ENCODE assay signal across 9 cellular contexts in the genomic region with DNA sequence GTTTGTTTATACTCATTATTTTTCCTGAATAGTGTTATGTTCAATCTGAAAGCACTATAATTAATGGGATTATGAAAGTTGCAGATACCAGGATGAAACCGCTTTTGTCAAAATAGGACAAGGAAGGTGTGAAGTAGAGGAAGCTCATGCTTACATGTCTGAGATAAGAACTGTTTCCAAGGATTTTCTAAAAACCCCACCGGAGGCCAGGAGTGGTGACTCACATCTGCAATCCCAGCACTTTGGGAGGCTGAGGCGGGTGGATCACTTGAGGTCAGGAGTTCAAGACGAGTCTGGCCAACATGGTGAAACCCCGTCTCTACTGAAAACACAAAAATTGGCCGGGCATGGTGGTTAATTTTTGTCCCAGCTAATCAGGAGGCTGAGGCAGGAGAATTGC. TPM values are rescaled to one million over a fixed set of nuclear protein-coding genes. Genes with fewer than 3 reads are reported as not detected.
DNase-seq lines count a peak whose midpoint lies in the region; FAIRE-seq and TF ChIP-seq lines count a peak whose summit lies in the region.
"Not testable (repeated sequence)": the region's sequence is repeated elsewhere in the genome, so short reads cannot be mapped to it uniquely, and the experiment has no call there.
"Had no signal": no experiment of that assay in that cellular context is flagged by ENCODE, and none has a peak within 500 bp of the region (broad histone marks: within the 10 kb centered on the region; RNA-seq: fewer than 3 reads in every experiment).

No MANE protein-coding gene starts in this region.

- H3K27ac ChIP-seq in GM23248, result not testable (repeated sequence)
- H3K27ac ChIP-seq in keratinocyte (ENCODE audit: control insufficient read depth, insufficient read depth, low read length), result peak overlapping the region; percentile 85

- dilution Hi-C loops in keratinocyte (cut with MboI; ENCODE audit: extremely low pct_ligation_motif_present, low sequenced_read_pairs), result not testable (repeated sequence)

- H3K27me3 ChIP-seq in GM23248 (replicated peaks; ENCODE audit: insufficient read depth); keratinocyte (ENCODE audit: control insufficient read depth, extremely low read depth, insufficient read depth, low read length): not testable (repeated sequence)

- in situ Hi-C loops in GM23248 (cut with MboI), result not testable (repeated sequence)

- H3K9me1 ChIP-seq in keratinocyte (ENCODE audit: control insufficient read depth, extremely low read depth, insufficient read depth, low read length), result not testable (repeated sequence)

- peaks cover 11% of the 10 kb centered on the region; the same call in 1 of the 2 replicates for H3K4me1 ChIP-seq in GM23248 (ENCODE audit: insufficient read depth)
- H3K4me1 ChIP-seq in keratinocyte (ENCODE audit: control insufficient read depth, extremely low read depth, insufficient read depth, low read length), result peaks cover 22% of the 10 kb centered on the region

- not testable (repeated sequence) for H2AFZ ChIP-seq in GM23248; keratinocyte (ENCODE audit: control insufficient read depth, low read length)

- not testable (repeated sequence) for FAIRE-seq in keratinocyte (lab: Jason Lieb, UNC)

- H3K9me3 ChIP-seq in GM23248 (ENCODE audit: low read depth); keratinocyte (ENCODE audit: control insufficient read depth, low read depth, low read length): not testable (repeated sequence)

- not testable (repeated sequence) for H3K79me2 ChIP-seq in GM23248 (ENCODE audit: insufficient read depth)
- peaks cover 11% of the 10 kb centered on the region for H3K79me2 ChIP-seq in keratinocyte (ENCODE audit: control insufficient read depth, insufficient read depth, low read length)

- not testable (repeated sequence) for H3K4me3 ChIP-seq in GM23248; choroid plexus epithelial cell (ENCODE audit: low read depth, low read length); fibroblast of the aortic adventitia (ENCODE audit: low read depth, low read length); keratinocyte (ENCODE audit: control insufficient read depth in 2 of 3, extremely low read depth in 1 of 3, insufficient read depth in 2 of 3, low read depth in 1 of 3, low read length in 3 of 3)

- H3F3A ChIP-seq in GM23248 (ENCODE audit: insufficient read depth), result not testable (repeated sequence)

- H4K20me1 ChIP-seq in GM23248 (ENCODE audit: insufficient read depth); keratinocyte (ENCODE audit: control insufficient read depth, extremely low read depth, insufficient read depth, low read length): not testable (repeated sequence)

- DNase-seq in A172 (ENCODE audit: low spot score) (peak; percentile 38), GM23248 (peak; percentile 41), M059J (ENCODE audit: low read depth) (peak; percentile 82), amniotic epithelial cell (ENCODE audit: low read depth) (peak; percentile 95), choroid plexus epithelial cell (ENCODE audit: low read depth) (peak; percentile 68), fibroblast of the aortic adventitia (ENCODE audit: low read depth) (peak; percentile 58), renal cortical epithelial cell (ENCODE audit: low read depth) (peak; percentile 23)
- DNase-seq in keratinocyte (ENCODE audit: low read depth, low spot score), result not testable (repeated sequence)

- not testable (repeated sequence) for H3K36me3 ChIP-seq in GM23248 (ENCODE audit: low read depth); keratinocyte (ENCODE audit: control insufficient read depth in 2 of 2, extremely low read depth in 1 of 2, insufficient read depth in 2 of 2, low read length in 2 of 2)

- not testable (repeated sequence) for H3K9ac ChIP-seq in GM23248; keratinocyte (ENCODE audit: control insufficient read depth, extremely low read depth, insufficient read depth, low read length)

- not testable (repeated sequence) for H3K9me2 ChIP-seq in GM23248 (ENCODE audit: insufficient read depth)

- WGBS in GM23248 (ENCODE audit: low coverage in 1 of 2, low lambda C conversion rate in 2 of 2, missing lambda C conversion rate in 2 of 2), 2 experiments, result 53 to 72% methylated on average over 6 of the region's 6 CpGs

- H3K4me2 ChIP-seq in GM23248 (ENCODE audit: unreplicated experiment); keratinocyte (ENCODE audit: control insufficient read depth, extremely low read depth, insufficient read depth, low read depth, low read length): not testable (repeated sequence)

- not testable (repeated sequence) for TF ChIP-seq CTCF in choroid plexus epithelial cell (conservative IDR thresholded peaks at IDR 0.05; ENCODE audit: low read depth, low read length); fibroblast of the aortic adventitia (IDR thresholded peaks at IDR 0.05; ENCODE audit: insufficient read depth, low read length); keratinocyte (optimal IDR thresholded peaks at IDR 0.05 in 1 of 3, IDR thresholded peaks at IDR 0.05 in 1 of 3, conservative IDR thresholded peaks at IDR 0.05 in 1 of 3; ENCODE audit: extremely low read depth in 1 of 3, insufficient read depth in 2 of 3, low read length in 3 of 3)

RNA-seq across cellular contexts. Expression of gene DUS2, which starts 7.0 kb away (rescaled TPM):
- 12.8 and 12.9 TPM in 2 replicates for total RNA-seq in A172 (2014; rRNA removed; shearing (Covaris generic))
- total RNA-seq in GM23248 (2014; rRNA removed; shearing (Covaris generic)), result 18.4 and 25.8 TPM in 2 replicates
- polyA plus RNA-seq in GM23248 (2016; fragmentation: Nextera tagmentation; extraction: Ambion mirVana) (14.0 and 15.1 TPM in 2 replicates), keratinocyte (17.8 to 30.7 TPM (median 22.9 TPM) in 3 replicates)
- total RNA-seq in M059J (2014; rRNA removed; shearing (Covaris generic)), result 10.7 and 20.6 TPM in 2 replicates
- total RNA-seq in fibroblast of the aortic adventitia (ENCODE audit: low replicate concordance) (12.9 and 14.6 TPM in 2 replicates), renal cortical epithelial cell (19.0 and 23.8 TPM in 2 replicates)
- polyA plus RNA-seq in keratinocyte (2011; ENCODE audit: low read depth), result 18.6 TPM
- 20.8 and 22.3 TPM in 2 replicates for polyA plus RNA-seq in keratinocyte (2011; cell fraction: cytosol; rRNA removed)
- 54.4 and 58.6 TPM in 2 replicates for polyA plus RNA-seq in keratinocyte (2011; cell fraction: nucleus; rRNA removed)
- 16.2 and 20.1 TPM in 2 replicates for polyA plus RNA-seq in keratinocyte (2012; ENCODE audit: low replicate concordance)
- polyA minus RNA-seq in keratinocyte, result 27.0 to 40.7 TPM (median 38.7 TPM) in 3 replicates
- polyA minus RNA-seq in keratinocyte (2011; cell fraction: cytosol; rRNA and poly(A)+ RNA removed), result 10.9 TPM
- polyA minus RNA-seq in keratinocyte (2011; cell fraction: nucleus; rRNA and poly(A)+ RNA removed), result 19.9 and 25.6 TPM in 2 replicates

RNA-seq across cellular contexts. Expression of gene DDX28, which starts 7.1 kb away (rescaled TPM):
- total RNA-seq in A172 (2014; rRNA removed; shearing (Covaris generic)), result 9.1 and 10.2 TPM in 2 replicates
- 8.8 and 9.7 TPM in 2 replicates for total RNA-seq in GM23248 (2014; rRNA removed; shearing (Covaris generic))
- 8.3 and 9.0 TPM in 2 replicates for polyA plus RNA-seq in GM23248 (2016; fragmentation: Nextera tagmentation; extraction: Ambion mirVana)
- 11.7 and 13.8 TPM in 2 replicates for total RNA-seq in M059J (2014; rRNA removed; shearing (Covaris generic))
- 5.6 and 9.9 TPM in 2 replicates for total RNA-seq in fibroblast of the aortic adventitia (ENCODE audit: low replicate concordance)
- polyA plus RNA-seq in keratinocyte, result 12.8 to 15.7 TPM (median 14.2 TPM) in 3 replicates
- polyA plus RNA-seq in keratinocyte (2011; ENCODE audit: low read depth), result 4.5 TPM
- polyA plus RNA-seq in keratinocyte (2011; cell fraction: cytosol; rRNA removed), result 8.1 and 8.7 TPM in 2 replicates
- polyA plus RNA-seq in keratinocyte (2011; cell fraction: nucleus; rRNA removed), result 14.1 and 17.2 TPM in 2 replicates
- polyA plus RNA-seq in keratinocyte (2012; ENCODE audit: low replicate concordance), result 7.4 and 10.6 TPM in 2 replicates
- polyA minus RNA-seq in keratinocyte, result 8.1 to 12.7 TPM (median 9.6 TPM) in 3 replicates
- polyA minus RNA-seq in keratinocyte (2011; cell fraction: cytosol; rRNA and poly(A)+ RNA removed), result 11.5 TPM
- polyA minus RNA-seq in keratinocyte (2011; cell fraction: nucleus; rRNA and poly(A)+ RNA removed), result 10.9 and 11.6 TPM in 2 replicates
- total RNA-seq in renal cortical epithelial cell, result 12.9 TPM in 2 replicates

RNA-seq across cellular contexts. Expression of gene DPEP2NB, which starts 14.4 kb away (rescaled TPM):
- total RNA-seq in A172 (2014; rRNA removed; shearing (Covaris generic)), result not detected in 2 replicates
- not detected in 2 replicates for total RNA-seq in GM23248 (2014; rRNA removed; shearing (Covaris generic))
- polyA plus RNA-seq in GM23248 (2016; fragmentation: Nextera tagmentation; extraction: Ambion mirVana), result not detected in 2 replicates
- not detected in 2 replicates for total RNA-seq in M059J (2014; rRNA removed; shearing (Covaris generic))
- total RNA-seq in fibroblast of the aortic adventitia (ENCODE audit: low replicate concordance), result not detected in 2 replicates
- 0.05 TPM in 1 of 3 replicates, not detected in the others for polyA plus RNA-seq in keratinocyte
- not detected for polyA plus RNA-seq in keratinocyte (2011; ENCODE audit: low read depth)
- polyA plus RNA-seq in keratinocyte (2011; cell fraction: cytosol; rRNA removed), result not detected in 2 replicates
- not detected in 2 replicates for polyA plus RNA-seq in keratinocyte (2011; cell fraction: nucleus; rRNA removed)
- polyA plus RNA-seq in keratinocyte (2012; ENCODE audit: low replicate concordance), result not detected in 2 replicates
- polyA minus RNA-seq in keratinocyte, result not detected in 3 replicates
- not detected for polyA minus RNA-seq in keratinocyte (2011; cell fraction: cytosol; rRNA and poly(A)+ RNA removed)
- polyA minus RNA-seq in keratinocyte (2011; cell fraction: nucleus; rRNA and poly(A)+ RNA removed), result not detected in 2 replicates
- not detected in 2 replicates for total RNA-seq in renal cortical epithelial cell
- total RNA-seq: CD4-positive, CD25-positive, alpha-beta regulatory T cell had no signal
- polyA plus RNA-seq: CD4-positive, CD25-positive, alpha-beta regulatory T cell had no signal

RNA-seq across cellular contexts. Expression of gene DPEP2, which starts 30.8 kb away (rescaled TPM):
- total RNA-seq in A172 (2014; rRNA removed; shearing (Covaris generic)), result not detected in 2 replicates
- total RNA-seq in GM23248 (2014; rRNA removed; shearing (Covaris generic)), result not detected in 2 replicates
- polyA plus RNA-seq in GM23248 (2016; fragmentation: Nextera tagmentation; extraction: Ambion mirVana) (not detected in 2 replicates), keratinocyte (0.04 to 0.12 TPM in 2 of 3 replicates, not detected in the other)
- total RNA-seq in M059J (2014; rRNA removed; shearing (Covaris generic)), result not detected in 2 replicates
- total RNA-seq in fibroblast of the aortic adventitia (ENCODE audit: low replicate concordance) (not detected in 2 replicates), renal cortical epithelial cell (not detected in 2 replicates)
- polyA plus RNA-seq in keratinocyte (2011; ENCODE audit: low read depth), result not detected
- 0.17 TPM in 1 of 2 replicates, not detected in the other for polyA plus RNA-seq in keratinocyte (2011; cell fraction: cytosol; rRNA removed)
- not detected in 2 replicates for polyA plus RNA-seq in keratinocyte (2011; cell fraction: nucleus; rRNA removed)
- polyA plus RNA-seq in keratinocyte (2012; ENCODE audit: low replicate concordance), result 0.09 TPM in 1 of 2 replicates, not detected in the other
- not detected in 3 replicates for polyA minus RNA-seq in keratinocyte
- not detected for polyA minus RNA-seq in keratinocyte (2011; cell fraction: cytosol; rRNA and poly(A)+ RNA removed)
- polyA minus RNA-seq in keratinocyte (2011; cell fraction: nucleus; rRNA and poly(A)+ RNA removed), result not detected in 2 replicates

RNA-seq across cellular contexts. Expression of gene DPEP3, which starts 49.8 kb away (rescaled TPM):
- not detected in 2 replicates for total RNA-seq in A172 (2014; rRNA removed; shearing (Covaris generic))
- not detected in 2 replicates for total RNA-seq in GM23248 (2014; rRNA removed; shearing (Covaris generic))
- polyA plus RNA-seq in GM23248 (2016; fragmentation: Nextera tagmentation; extraction: Ambion mirVana), result not detected in 2 replicates
- total RNA-seq in M059J (2014; rRNA removed; shearing (Covaris generic)), result not detected in 2 replicates
- not detected in 2 replicates for total RNA-seq in fibroblast of the aortic adventitia (ENCODE audit: low replicate concordance)
- 0.04 TPM in 1 of 3 replicates, not detected in the others for polyA plus RNA-seq in keratinocyte
- polyA plus RNA-seq in keratinocyte (2011; ENCODE audit: low read depth), result not detected
- polyA plus RNA-seq in keratinocyte (2011; cell fraction: cytosol; rRNA removed), result not detected in 2 replicates
- not detected in 2 replicates for polyA plus RNA-seq in keratinocyte (2011; cell fraction: nucleus; rRNA removed)
- polyA plus RNA-seq in keratinocyte (2012; ENCODE audit: low replicate concordance), result not detected in 2 replicates
- not detected in 3 replicates for polyA minus RNA-seq in keratinocyte
- polyA minus RNA-seq in keratinocyte (2011; cell fraction: cytosol; rRNA and poly(A)+ RNA removed), result not detected
- not detected in 2 replicates for polyA minus RNA-seq in keratinocyte (2011; cell fraction: nucleus; rRNA and poly(A)+ RNA removed)
- not detected in 2 replicates for total RNA-seq in renal cortical epithelial cell
